In the genomic region with DNA sequence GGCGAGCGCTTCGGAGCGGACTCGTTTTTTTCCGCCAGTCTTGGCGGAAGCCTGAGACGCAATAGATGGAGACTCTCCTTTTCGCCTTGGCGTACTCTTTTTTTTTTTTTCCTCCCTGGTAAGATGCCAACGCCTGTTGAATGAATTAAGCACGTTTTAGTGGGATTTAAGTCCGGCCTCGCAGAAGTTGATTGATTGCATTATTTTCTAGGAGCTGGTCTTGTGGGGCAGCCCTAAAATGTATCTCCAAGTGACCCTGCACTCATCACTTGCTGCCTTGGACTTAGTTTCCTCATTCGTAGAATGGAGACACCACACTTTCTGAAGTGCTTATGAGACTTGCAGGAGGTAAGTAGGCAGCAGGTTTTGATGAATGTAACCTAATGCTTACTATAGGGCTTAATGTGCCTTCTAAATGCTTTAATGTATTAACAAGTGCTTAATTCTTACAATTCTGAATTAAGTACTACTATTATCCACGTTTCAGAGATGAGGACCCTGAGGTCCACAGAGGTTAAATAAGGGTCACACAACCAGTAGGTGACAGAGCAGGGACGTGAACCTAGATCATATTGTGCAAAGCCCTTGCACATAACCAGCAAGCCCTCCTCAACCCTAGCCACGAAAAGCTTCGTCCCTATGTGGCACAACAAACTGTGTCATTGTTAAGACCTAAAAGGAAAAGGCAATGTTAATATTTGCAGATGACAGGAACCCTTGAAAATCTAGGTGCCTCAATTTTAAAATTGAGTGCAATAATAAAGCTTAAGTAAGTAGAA, we compare ENCODE assay signal across 8 cellular contexts. TPM values are rescaled to one million over a fixed set of nuclear protein-coding genes. Genes with fewer than 3 reads are reported as not detected.
A peak's percentile ranks its signal among the peaks of the same experiment; 100 is the strongest.
DNase-seq lines count a peak whose midpoint lies in the region; ATAC-seq, FAIRE-seq and TF ChIP-seq lines count a peak whose summit lies in the region.

No MANE protein-coding gene starts in this region.

- peak; percentile 93 for FAIRE-seq in pancreas (lab: Jason Lieb, UNC)

- TF ChIP-seq POLR2A in Peyer's patch (IDR thresholded peaks at IDR 0.05), result no peak

- TF ChIP-seq CTCF in Peyer's patch (IDR thresholded peaks at IDR 0.05) (no peak), endothelial cell (IDR thresholded peaks at IDR 0.05; ENCODE audit: unreplicated experiment) (no peak), pancreas (IDR thresholded peaks at IDR 0.05) (no peak)

- H3K4me1 Mint-ChIP-seq in activated T-cell treated with anti-CD3 and anti-CD28 coated beads, Interleukin-2, amount 50 U/mL, for 4 hours (ENCODE audit: low read depth), result peaks cover 48% of the 10 kb centered on the region
- H3K4me1 Mint-ChIP-seq in endothelial cell (ENCODE audit: unreplicated experiment), result peaks cover 47% of the 10 kb centered on the region

- H3K27ac ChIP-seq in Peyer's patch (peak overlapping the region; percentile 90 to 98 (median 96)), pancreas (peak overlapping the region in 3 of 4 donors; percentile 86 to 93 (median 93))

- H3K27me3 ChIP-seq in Peyer's patch, result no peaks in the 10 kb centered on the region
- H3K27me3 ChIP-seq in pancreas, result no peaks in the 10 kb centered on the region

- peak overlapping the region; percentile 87 for H3K27ac Mint-ChIP-seq in endothelial cell (ENCODE audit: unreplicated experiment)

- DNase-seq in activated T-cell treated with anti-CD3 and anti-CD28 coated beads, Interleukin-2, amount 50 U/mL, for 4 hours, result no peak
- no peak for DNase-seq in activated T-cell treated with anti-CD3 and anti-CD28 coated beads, Interleukin-2, amount 50 U/mL, for 48 hours
- DNase-seq in Peyer's patch (no peak), endothelial cell (ENCODE audit: low spot score) (no peak), pancreas (no peak), medulla oblongata (ENCODE audit: extremely low spot score) (no peak), NCI-H1092 treated with DMSO at 0.1 percent for 48 hours (lab: John Stamatoyannopoulos, UW) (no peak)

- H3K36me3 ChIP-seq in Peyer's patch (no peaks in the 10 kb centered on the region), pancreas (no peaks in the 10 kb centered on the region)

- no peak for ATAC-seq in activated T-cell treated with anti-CD3 and anti-CD28 coated beads, Interleukin-2, amount 50 U/mL, for 4 hours
- ATAC-seq in HG02884 (IDR thresholded peaks at IDR 0.05; ENCODE audit: unreplicated experiment), result peak; percentile 42
- ATAC-seq in pancreas, result no peak

- H3K4me3 ChIP-seq in Peyer's patch (peak overlapping the region; percentile 68 to 80 (median 71)), pancreas (peak overlapping the region in 3 of 4 donors; percentile 75 to 95 (median 92))

- 12 to 16% methylated on average over 19 of the region's 19 CpGs for WGBS in pancreas, 2 donors

- peaks cover under 1% of the 10 kb centered on the region for H3K36me3 Mint-ChIP-seq in activated T-cell treated with anti-CD3 and anti-CD28 coated beads, Interleukin-2, amount 50 U/mL, for 4 hours (ENCODE audit: insufficient read depth)
- H3K36me3 Mint-ChIP-seq in endothelial cell (ENCODE audit: low read depth, unreplicated experiment), result peaks cover 13% of the 10 kb centered on the region

- intact Hi-C loops in pancreas (cut with DNase I), result no loop called here

- H3K4me3 Mint-ChIP-seq in activated T-cell treated with anti-CD3 and anti-CD28 coated beads, Interleukin-2, amount 50 U/mL, for 4 hours, result peak overlapping the region; percentile 96
- H3K4me3 Mint-ChIP-seq in endothelial cell (ENCODE audit: unreplicated experiment), result peak overlapping the region; percentile 100

- H3K9me3 ChIP-seq in Peyer's patch (no peaks in the 10 kb centered on the region), pancreas (no peaks in the 10 kb centered on the region)

- no peaks in the 10 kb centered on the region for H3K9me3 Mint-ChIP-seq in activated T-cell treated with anti-CD3 and anti-CD28 coated beads, Interleukin-2, amount 50 U/mL, for 4 hours
- H3K9me3 Mint-ChIP-seq in endothelial cell (ENCODE audit: unreplicated experiment), result no peaks in the 10 kb centered on the region

- no peaks in the 10 kb centered on the region for H3K27me3 Mint-ChIP-seq in activated T-cell treated with anti-CD3 and anti-CD28 coated beads, Interleukin-2, amount 50 U/mL, for 4 hours (ENCODE audit: low read depth)
- peaks cover 24% of the 10 kb centered on the region for H3K27me3 Mint-ChIP-seq in endothelial cell (ENCODE audit: unreplicated experiment)

- peaks cover 0 to 34% (median 14%) of the 10 kb centered on the region in 4 donors for H3K4me1 ChIP-seq in Peyer's patch
- peaks cover 12 to 34% (median 18%) of the 10 kb centered on the region in 3 donors for H3K4me1 ChIP-seq in pancreas

RNA-seq across cellular contexts. Expression of gene ARGLU1, which starts 0.5 kb away (rescaled TPM):
- 10 to 100 TPM; 71.9 to 78.9 (median 73.2) TPM for total RNA-seq in activated T-cell treated with anti-CD3 and anti-CD28 coated beads, Interleukin-2, amount 50 U/mL, for 4 hours
- total RNA-seq in Peyer's patch, result 100 to 1,000 TPM in 3 of 4 donors, 10 to 100 TPM in 1; 95.4 to 233 (median 126) TPM
- 242 TPM for total RNA-seq in endothelial cell (ENCODE audit: unreplicated experiment)
- total RNA-seq in pancreas, result 10 to 100 TPM; 15.9 to 42.4 (median 24.2) TPM
- polyA plus RNA-seq in pancreas, result 10 to 100 TPM; 53.8 to 96.1 TPM

RNA-seq across cellular contexts. Expression of gene EFNB2, which starts 33.0 kb away (rescaled TPM):
- total RNA-seq in activated T-cell treated with anti-CD3 and anti-CD28 coated beads, Interleukin-2, amount 50 U/mL, for 4 hours, result under 1 TPM; 0.22 to 0.30 (median 0.29) TPM
- total RNA-seq in Peyer's patch (10 to 100 TPM in 3 of 4 donors, 1 to 10 TPM in 1; 5.8 to 38.9 (median 30.2) TPM), endothelial cell (ENCODE audit: unreplicated experiment) (353 TPM), pancreas (1 to 10 TPM; 2.4 to 8.0 (median 2.9) TPM)
- 1 to 10 TPM; 3.0 to 4.4 TPM for polyA plus RNA-seq in pancreas
